9 cellular contexts compared by ENCODE assay signal in genomic region chr4:173537628-173538147, GRCh38. TPM values are rescaled to one million over a fixed set of nuclear protein-coding genes. Genes with fewer than 3 reads are reported as not detected.
DNase-seq lines count a peak whose midpoint lies in the region; ATAC-seq and TF ChIP-seq lines count a peak whose summit lies in the region.
"Had no signal": no experiment of that assay in that cellular context is flagged by ENCODE, and none has a peak within 500 bp of the region (broad histone marks: within the 10 kb centered on the region; RNA-seq: fewer than 3 reads in every experiment).

No MANE protein-coding gene starts in this region.

- peaks cover 13% of the 10 kb centered on the region for H3K4me1 ChIP-seq in effector memory CD4-positive, alpha-beta T cell (ENCODE audit: control insufficient read depth, insufficient read depth, low read length, poor library complexity, severe bottlenecking)
- H3K4me1 ChIP-seq in mononuclear cell (ENCODE audit: insufficient read depth, low read length) = peaks cover 25% of the 10 kb centered on the region
- H3K4me1 ChIP-seq in upper lobe of left lung = peaks cover 15 to 20% (median 17%) of the 10 kb centered on the region in 4 donors

- no peak for TF ChIP-seq CTCF in upper lobe of left lung (IDR thresholded peaks at IDR 0.05)

- no peaks in the 10 kb centered on the region for H3K36me3 Mint-ChIP-seq in activated T-cell treated with anti-CD3 and anti-CD28 coated beads, Interleukin-2, amount 50 U/mL, for 24 hours (ENCODE audit: low read depth)

- no peak for TF ChIP-seq POLR2A in upper lobe of left lung (IDR thresholded peaks at IDR 0.05)

- peaks cover 60% of the 10 kb centered on the region for H3K27me3 ChIP-seq in effector memory CD4-positive, alpha-beta T cell (replicated peaks; ENCODE audit: control insufficient read depth, insufficient read depth, low read length, poor library complexity, severe bottlenecking)
- H3K27me3 ChIP-seq in mononuclear cell (ENCODE audit: insufficient read depth, low read length) (peaks cover 96% of the 10 kb centered on the region), upper lobe of left lung (peaks cover 0 to 70% (median 28%) of the 10 kb centered on the region in 4 donors)

- peak overlapping the region; percentile 68 for H3K4me3 Mint-ChIP-seq in activated T-cell treated with anti-CD3 and anti-CD28 coated beads, Interleukin-2, amount 50 U/mL, for 24 hours

- H3K9me3 Mint-ChIP-seq in activated T-cell treated with anti-CD3 and anti-CD28 coated beads, Interleukin-2, amount 50 U/mL, for 24 hours = no peaks in the 10 kb centered on the region

- no peaks in the 10 kb centered on the region for H3K9me3 ChIP-seq in effector memory CD4-positive, alpha-beta T cell (ENCODE audit: control insufficient read depth, low read length)
- H3K9me3 ChIP-seq in mononuclear cell (ENCODE audit: low read depth, low read length) (no peaks in the 10 kb centered on the region), upper lobe of left lung (no peaks in the 10 kb centered on the region)

- H3K27ac ChIP-seq in effector memory CD4-positive, alpha-beta T cell (ENCODE audit: insufficient read depth, low read length, poor library complexity, severe bottlenecking) = no peak overlapping the region
- H3K27ac ChIP-seq in upper lobe of left lung = no peak overlapping the region

- no peaks in the 10 kb centered on the region for H3K36me3 ChIP-seq in effector memory CD4-positive, alpha-beta T cell (ENCODE audit: control insufficient read depth, insufficient read depth, low read length)
- no peaks in the 10 kb centered on the region for H3K36me3 ChIP-seq in upper lobe of left lung

- no peak for TF ChIP-seq EP300 in upper lobe of left lung (IDR thresholded peaks at IDR 0.05)

- H3K4me3 ChIP-seq in effector memory CD4-positive, alpha-beta T cell (ENCODE audit: insufficient read depth, low read depth, low read length, poor library complexity, severe bottlenecking) = peak overlapping the region; percentile 30
- H3K4me3 ChIP-seq in mononuclear cell (ENCODE audit: low read length) (peak overlapping the region; percentile 5), upper lobe of left lung (peak overlapping the region in 3 of 4 donors; percentile 6 to 40 (median 35))

- WGBS in upper lobe of left lung, 2 donors = 9% methylated on average over 14 to 20 of the region's 20 CpGs

- peak; percentile 34 to 35 for ATAC-seq in upper lobe of left lung (ENCODE audit: low FRiP score in 2 of 2)

- no peak overlapping the region for H3K27ac Mint-ChIP-seq in activated T-cell treated with anti-CD3 and anti-CD28 coated beads, Interleukin-2, amount 50 U/mL, for 24 hours

- H3K4me1 Mint-ChIP-seq in activated T-cell treated with anti-CD3 and anti-CD28 coated beads, Interleukin-2, amount 50 U/mL, for 24 hours (ENCODE audit: low read depth) = peaks cover 10% of the 10 kb centered on the region

- DNase-seq in activated T-cell treated with anti-CD3 and anti-CD28 coated beads, Interleukin-2, amount 50 U/mL, for 24 hours = no peak
- no peak for DNase-seq in activated T-cell treated with anti-CD3 and anti-CD28 coated beads, Interleukin-2, amount 50 U/mL, for 48 hours
- no peak for DNase-seq in effector memory CD4-positive, alpha-beta T cell
- no peak for DNase-seq in upper lobe of left lung
- DNase-seq in retina = no peak
- DNase-seq in KG1 (lab: John Stamatoyannopoulos, UW) = no peak
- DNase-seq in SK-N-DZ (ENCODE audit: low spot score) = no peak
- DNase-seq: ACHN had no signal

- H3K27me3 Mint-ChIP-seq in activated T-cell treated with anti-CD3 and anti-CD28 coated beads, Interleukin-2, amount 50 U/mL, for 24 hours = peaks cover 95% of the 10 kb centered on the region

RNA-seq across cellular contexts. Expression of gene HAND2, which starts 7.7 kb away (rescaled TPM):
- total RNA-seq in mononuclear cell = not detected
- total RNA-seq in upper lobe of left lung = 1 to 10 TPM in 1 of 6 donors, under 1 TPM in 3, not detected in 2; 0.20 to 3.0 (median 0.39) TPM
- polyA plus RNA-seq in SK-N-DZ (2014; cell fraction: cytosol; rRNA removed) = 257 and 444 TPM in 2 replicates
- 378 and 426 TPM in 2 replicates for polyA plus RNA-seq in SK-N-DZ (2014; cell fraction: nucleus; rRNA removed)
